11 cellular contexts compared by ENCODE assay signal in the genomic region with DNA sequence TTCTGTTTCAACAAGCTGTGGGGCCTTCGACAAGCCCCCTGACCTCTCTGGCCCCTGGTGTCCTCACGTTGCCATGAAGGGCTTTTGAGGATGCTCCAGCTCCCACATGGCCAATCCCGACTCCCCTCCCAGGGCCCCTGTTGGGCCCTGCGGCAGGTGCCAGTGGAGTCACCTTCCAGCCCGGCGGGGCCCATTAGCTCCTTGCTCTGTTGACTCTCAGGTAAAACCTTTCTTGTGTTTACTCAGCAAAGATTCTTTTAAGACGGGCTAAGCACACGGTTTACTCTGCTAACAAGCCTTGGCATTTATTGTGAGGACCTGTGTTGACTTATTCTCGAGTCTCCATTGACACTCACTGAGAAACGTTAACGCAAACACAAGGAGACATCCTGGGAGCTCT. TPM values are rescaled to one million over a fixed set of nuclear protein-coding genes. Genes with fewer than 3 reads are reported as not detected.
DNase-seq lines count a peak whose midpoint lies in the region; ATAC-seq and TF ChIP-seq lines count a peak whose summit lies in the region.
"Had no signal": no experiment of that assay in that cellular context is flagged by ENCODE, and none has a peak within 500 bp of the region (broad histone marks: within the 10 kb centered on the region; RNA-seq: fewer than 3 reads in every experiment).

No MANE protein-coding gene starts in this region.

- 90% methylated on average over 11 of the region's 11 CpGs for WGBS in mammary epithelial cell (ENCODE audit: low coverage, missing lambda C conversion rate)
- 37 to 57% methylated on average over 11 of the region's 11 CpGs for WGBS in body of pancreas, 2 donors

- no peak overlapping the region for H2AFZ ChIP-seq in mammary epithelial cell (ENCODE audit: low read depth, low read length)
- H2AFZ ChIP-seq in PC-3 (ENCODE audit: low read length) = peak overlapping the region; percentile 39; the same call in 1 of the 2 replicates

- intact Hi-C loops in mammary epithelial cell (cut with micrococcal nuclease) = no loop called here
- intact Hi-C loops in PC-3 (cut with micrococcal nuclease) = loop anchor here (2.0 to 5.0 kb wide), 2 partner anchors 53 to 630 kb away; a partner anchor contains a TSS
- intact Hi-C loops in upper lobe of right lung (cut with DNase I) = no loop called here
- intact Hi-C loops in body of pancreas (cut with DNase I) = no loop called here

- H3K9ac ChIP-seq in mammary epithelial cell (ENCODE audit: insufficient read depth, low read length) (no peak overlapping the region), PC-3 (ENCODE audit: low read length) (peak overlapping the region; percentile 52)

- H3F3A ChIP-seq in PC-3 (ENCODE audit: low read length, unreplicated experiment) = peaks cover 6% of the 10 kb centered on the region

- in situ Hi-C loops in T47D (cut with HindIII; ENCODE audit: low pct_unique_long_range_greater_than_20kb, low sequenced_read_pairs) = no loop called here
- in situ Hi-C loops in mammary epithelial cell (cut with MboI; ENCODE audit: low sequenced_read_pairs in 2 of 2) = no loop called here

- no peaks in the 10 kb centered on the region for H4K20me1 ChIP-seq in mammary epithelial cell (ENCODE audit: insufficient read depth, low read length)
- H4K20me1 ChIP-seq in PC-3 (ENCODE audit: low read length) = no peaks in the 10 kb centered on the region

- no peaks in the 10 kb centered on the region for H3K9me3 ChIP-seq in mammary epithelial cell (replicated peaks; ENCODE audit: insufficient read depth, low read length)
- no peaks in the 10 kb centered on the region for H3K9me3 ChIP-seq in PC-3 (ENCODE audit: low read length)
- H3K9me3 ChIP-seq in upper lobe of right lung = no peaks in the 10 kb centered on the region
- H3K9me3 ChIP-seq in body of pancreas = no peaks in the 10 kb centered on the region

- no peak overlapping the region for H3K4me2 ChIP-seq in mammary epithelial cell (ENCODE audit: insufficient read depth, low read depth, low read length)
- H3K4me2 ChIP-seq in PC-3 (ENCODE audit: low read length) = peak overlapping the region; percentile 65

- no peak for TF ChIP-seq POLR2A in body of pancreas (IDR thresholded peaks at IDR 0.05)

- POLR2A ChIA-PET in PC-3 (lab: Charles Lee; ENCODE audit: unreplicated experiment) = no interaction called here

- CTCF ChIA-PET in mammary epithelial cell (lab: Charles Lee; ENCODE audit: low non-redundant PET) = interaction anchor here (0.6 kb wide), 1 partner anchor 55 kb away, joined by 5 read pairs; no protein-coding TSS in a partner anchor
- CTCF ChIA-PET in PC-3 (lab: Charles Lee) = no interaction called here

- BruUV-seq in mammary epithelial cell (replicated peaks; lab: Mats Ljungman, UMichigan) (no TSS peak), PC-3 (replicated peaks; lab: Mats Ljungman, UMichigan) (no TSS peak)

- H3K27ac ChIP-seq in mammary epithelial cell (ENCODE audit: insufficient read depth, low read depth, low read length) (no peak overlapping the region), PC-3 (ENCODE audit: low read length) (peak overlapping the region; percentile 90), foreskin keratinocyte (peak overlapping the region; percentile 61), upper lobe of right lung (peak overlapping the region; percentile 76), body of pancreas (no peak overlapping the region)

- peak; percentile 45 for ATAC-seq in PC-3
- ATAC-seq in foreskin keratinocyte = no peak
- ATAC-seq in upper lobe of right lung = peak; percentile 33
- ATAC-seq in body of pancreas = no peak

- no peaks in the 10 kb centered on the region for H3K36me3 ChIP-seq in mammary epithelial cell (ENCODE audit: insufficient read depth, low read length)
- H3K36me3 ChIP-seq in PC-3 (ENCODE audit: low read depth, low read length) = no peaks in the 10 kb centered on the region
- no peaks in the 10 kb centered on the region for H3K36me3 ChIP-seq in upper lobe of right lung
- H3K36me3 ChIP-seq in body of pancreas (replicated peaks in 1 of 2; ENCODE audit: insufficient read depth in 1 of 2, low read depth in 2 of 2) = no peaks in the 10 kb centered on the region

- no peaks in the 10 kb centered on the region for H3K27me3 ChIP-seq in mammary epithelial cell (ENCODE audit: insufficient read depth, low read length)
- H3K27me3 ChIP-seq in PC-3 (ENCODE audit: low read length) = no peaks in the 10 kb centered on the region
- no peaks in the 10 kb centered on the region for H3K27me3 ChIP-seq in foreskin keratinocyte
- H3K27me3 ChIP-seq in upper lobe of right lung = no peaks in the 10 kb centered on the region
- no peaks in the 10 kb centered on the region for H3K27me3 ChIP-seq in body of pancreas

- H3K4me1 ChIP-seq in mammary epithelial cell (ENCODE audit: insufficient read depth, low read length) = peaks cover 40% of the 10 kb centered on the region
- peaks cover 54% of the 10 kb centered on the region for H3K4me1 ChIP-seq in PC-3 (ENCODE audit: insufficient read depth, low read length)
- H3K4me1 ChIP-seq in foreskin keratinocyte = peaks cover 24% of the 10 kb centered on the region
- H3K4me1 ChIP-seq in upper lobe of right lung = peaks cover 4% of the 10 kb centered on the region
- H3K4me1 ChIP-seq in body of pancreas = peaks cover 9% of the 10 kb centered on the region

- dilution Hi-C loops in mammary epithelial cell (cut with HindIII; ENCODE audit: low sequenced_read_pairs) = no loop called here

- H3K9me2 ChIP-seq in PC-3 (replicated peaks; ENCODE audit: low read length) = no peaks in the 10 kb centered on the region

- H3K79me2 ChIP-seq in mammary epithelial cell (ENCODE audit: insufficient read depth, low read length) (no peaks in the 10 kb centered on the region), PC-3 (ENCODE audit: low read length) (no peaks in the 10 kb centered on the region)

- H3K4me3 ChIP-seq in mammary epithelial cell (replicated peaks in 1 of 3; ENCODE audit: insufficient read depth in 1 of 3, low read depth in 2 of 3, low read length in 3 of 3) (no peak overlapping the region), PC-3 (ENCODE audit: low read length) (peak overlapping the region; percentile 42; the same call in 1 of the 2 replicates), upper lobe of right lung (no peak overlapping the region), body of pancreas (no peak overlapping the region)

- peak; percentile 80 to 99 for DNase-seq in T47D (ENCODE audit: low read depth in 1 of 2, low spot score in 1 of 2)
- no peak for DNase-seq in mammary epithelial cell
- DNase-seq in PC-3 = peak; percentile 75
- no peak for DNase-seq in foreskin keratinocyte
- peak; percentile 71 for DNase-seq in upper lobe of right lung
- DNase-seq in stimulated activated CD4-positive, alpha-beta T cell treated with anti-CD3 and anti-CD28 coated beads, Interleukin-4, amount 100 ng/mL, for 24 hours = no peak
- DNase-seq in NCI-H1694 (lab: John Stamatoyannopoulos, UW) = no peak
- DNase-seq in body of pancreas = no peak
- DNase-seq: DMS153, NCI-H524 treated with DMSO at 0.1 percent for 48 hours, right cardiac atrium had no signal

- TF ChIP-seq CTCF in mammary epithelial cell (conservative IDR thresholded peaks at IDR 0.05 in 1 of 2, IDR thresholded peaks at IDR 0.05 in 1 of 2; ENCODE audit: extremely low read depth in 1 of 2, insufficient read depth in 1 of 2, low read depth in 1 of 2, low read length in 2 of 2) (no peak), PC-3 (conservative IDR thresholded peaks at IDR 0.05; ENCODE audit: low read depth, low read length) (no peak), foreskin keratinocyte (conservative IDR thresholded peaks at IDR 0.05) (no peak), upper lobe of right lung (IDR thresholded peaks at IDR 0.05) (no peak), body of pancreas (IDR thresholded peaks at IDR 0.05) (no peak)

RNA-seq across cellular contexts. Expression of a gene that starts 15.0 kb away (rescaled TPM):
- 1,000 to 10,000 TPM in 1 of 2 donors, 100 to 1,000 TPM in 1; 152 to 1,750 TPM for total RNA-seq in mammary epithelial cell
- polyA plus RNA-seq in mammary epithelial cell = 1,472 TPM
- 850 TPM for polyA minus RNA-seq in mammary epithelial cell
- 216 and 253 TPM in 2 replicates for total RNA-seq in PC-3 (2014; rRNA removed)
- total RNA-seq in foreskin keratinocyte = 636 and 760 TPM in 2 replicates
- 3,232 and 3,373 TPM in 2 replicates for polyA plus RNA-seq in foreskin keratinocyte
- 1,255 TPM for total RNA-seq in upper lobe of right lung
- total RNA-seq in body of pancreas = 100 to 1,000 TPM; 332 to 973 TPM

RNA-seq across cellular contexts. Expression of a gene that starts 53.5 kb away (rescaled TPM):
- total RNA-seq in mammary epithelial cell (10 to 100 TPM; 14.7 to 55.8 TPM), PC-3 (2014; rRNA removed) (77.3 and 87.0 TPM in 2 replicates), foreskin keratinocyte (66.4 and 88.7 TPM in 2 replicates), upper lobe of right lung (2.7 TPM), body of pancreas (1 to 10 TPM in 1 of 2 donors, under 1 TPM in 1; 0.99 to 2.9 TPM)
- polyA plus RNA-seq in mammary epithelial cell (33.1 TPM), foreskin keratinocyte (23.1 and 38.2 TPM in 2 replicates)
- 26.7 TPM for polyA minus RNA-seq in mammary epithelial cell

Comparison
In these comparisons a context has a peak if more than half of its experiments do, and no peak if none do; other contexts are left out.
1. DNase-seq: peak in T47D (2 of 2), PC-3 (single experiment) and upper lobe of right lung (single experiment); none in mammary epithelial cell (single experiment), foreskin keratinocyte (0 of 2), stimulated activated CD4-positive, alpha-beta T cell treated with anti-CD3 and anti-CD28 coated beads, Interleukin-4, amount 100 ng/mL, for 24 hours (single experiment), NCI-H1694 (single experiment) and body of pancreas (0 of 4).
2. H3K27ac ChIP-seq: peak in PC-3 (single experiment), foreskin keratinocyte (single experiment) and upper lobe of right lung (single experiment); none in mammary epithelial cell (single experiment) and body of pancreas (0 of 4).
3. ATAC-seq: peak in PC-3 (single experiment) and upper lobe of right lung (single experiment); none in foreskin keratinocyte (single experiment) and body of pancreas (single experiment).